Comparison of ENCODE assay signal across 24 cellular contexts in genomic region chr17:17804007-17804406, GRCh38.
"Had no signal": no experiment of that assay in that cellular context is flagged by ENCODE, and none has a peak within 500 bp of the region (broad histone marks: within the 10 kb centered on the region; RNA-seq: fewer than 3 reads in every experiment).

No MANE protein-coding gene starts in this region.

- H3K4me1 Mint-ChIP-seq: activated T-helper 17 cell treated with anti-CD3 and anti-CD28 coated beads, Interleukin-2, amount 50 U/mL, for 72 hours had no signal

- H3K4me3 ChIP-seq: lower lobe of right lung, sigmoid colon, smooth muscle cell, testis, vagina had no signal

- H3K4me3 Mint-ChIP-seq: activated CD4-positive, alpha-beta T cell treated with anti-CD3 and anti-CD28 coated beads, Interleukin-2, amount 10 ng/mL, durations not matched to agents 7 days and 5 days; activated CD8-positive, alpha-beta memory T cell treated with anti-CD3 and anti-CD28 coated beads, Interleukin-2, amount 10 ng/mL, durations not matched to agents 7 days and 5 days; activated CD8-positive, alpha-beta T cell treated with anti-CD3 and anti-CD28 coated beads for 36 hours; activated T-helper 17 cell treated with anti-CD3 and anti-CD28 coated beads, Interleukin-2, amount 50 U/mL, for 72 hours; immature natural killer cell; nephron progenitor cell; stimulated activated naive B cell treated with anti-CD40 and anti-IgM and Interleukin-4, amounts not matched to agents 10 μg/mL and 1 μg/mL and 100 μg/mL, for 72 hours; T-helper 2 cell treated with Interferon-gamma antibody and Interleukin-4, amounts not matched to agents 5 μg/mL and 100 μg/mL, for 36 hours had no signal

- H3K27me3 Mint-ChIP-seq: activated CD4-positive, alpha-beta T cell treated with anti-CD3 and anti-CD28 coated beads, Interleukin-2, amount 10 ng/mL, durations not matched to agents 7 days and 5 days; activated CD8-positive, alpha-beta memory T cell treated with anti-CD3 and anti-CD28 coated beads, Interleukin-2, amount 10 ng/mL, durations not matched to agents 7 days and 5 days; activated CD8-positive, alpha-beta T cell treated with anti-CD3 and anti-CD28 coated beads for 36 hours; activated T-helper 17 cell treated with anti-CD3 and anti-CD28 coated beads, Interleukin-2, amount 50 U/mL, for 72 hours; stimulated activated naive B cell treated with anti-CD40 and anti-IgM and Interleukin-4, amounts not matched to agents 10 μg/mL and 1 μg/mL and 100 μg/mL, for 72 hours had no signal

- H3K4me1 ChIP-seq: lower lobe of right lung, testis had no signal

- DNase-seq: activated CD4-positive, alpha-beta T cell treated with anti-CD3 and anti-CD28 coated beads, Interleukin-2, amount 10 ng/mL, durations not matched to agents 7 days and 5 days; activated CD4-positive, CD25-positive, alpha-beta regulatory T cell treated with anti-CD3 and anti-CD28 coated beads, Interleukin-2, amount 50 U/mL, for 72 hours; activated CD8-positive, alpha-beta memory T cell treated with anti-CD3 and anti-CD28 coated beads, Interleukin-2, amount 10 ng/mL, durations not matched to agents 7 days and 5 days; activated CD8-positive, alpha-beta T cell treated with anti-CD3 and anti-CD28 coated beads for 36 hours; activated T-cell treated with anti-CD3 and anti-CD28 coated beads for 4 hours; erythroblast; foreskin fibroblast; immature natural killer cell; lower lobe of right lung; midbrain; nephron progenitor cell; posterior cingulate gyrus; sigmoid colon; stimulated activated CD4-positive, alpha-beta T cell treated with anti-CD3 and anti-CD28 coated beads, Interleukin-15, amount 100 ng/mL, for 24 hours; stimulated activated naive B cell treated with anti-CD40 and anti-IgM and Interleukin-4, amounts not matched to agents 10 μg/mL and 1 μg/mL and 100 μg/mL, for 72 hours; testis; trophoblast cell; WERI-Rb-1 had no signal

- ATAC-seq: activated CD8-positive, alpha-beta memory T cell treated with anti-CD3 and anti-CD28 coated beads, Interleukin-2, amount 10 ng/mL, durations not matched to agents 7 days and 5 days; activated CD8-positive, alpha-beta T cell treated with anti-CD3 and anti-CD28 coated beads for 36 hours; activated naive CD4-positive, alpha-beta T cell treated with anti-CD3 and anti-CD28 coated beads, Interleukin-2, amount 50 U/mL, for 72 hours; activated T-helper 17 cell treated with anti-CD3 and anti-CD28 coated beads, Interleukin-2, amount 50 U/mL, for 72 hours; left lobe of liver; lower lobe of right lung; stimulated activated naive B cell treated with anti-CD40 and anti-IgM and Interleukin-4, amounts not matched to agents 10 μg/mL and 1 μg/mL and 100 μg/mL, for 72 hours had no signal

- H3K27ac ChIP-seq: lower lobe of right lung, sigmoid colon, testis, vagina, WERI-Rb-1 had no signal

- H3K36me3 Mint-ChIP-seq: activated CD8-positive, alpha-beta memory T cell treated with anti-CD3 and anti-CD28 coated beads, Interleukin-2, amount 10 ng/mL, durations not matched to agents 7 days and 5 days; activated naive CD4-positive, alpha-beta T cell treated with anti-CD3 and anti-CD28 coated beads, Interleukin-2, amount 50 U/mL, for 72 hours had no signal

- H3K27me3 ChIP-seq: sigmoid colon, testis, vagina had no signal

- H3K9me3 ChIP-seq: lower lobe of right lung, sigmoid colon, testis, vagina had no signal

- H3K4me2 ChIP-seq: smooth muscle cell had no signal

- H3K27ac Mint-ChIP-seq: activated CD8-positive, alpha-beta memory T cell treated with anti-CD3 and anti-CD28 coated beads, Interleukin-2, amount 10 ng/mL, durations not matched to agents 7 days and 5 days; activated CD8-positive, alpha-beta T cell treated with anti-CD3 and anti-CD28 coated beads for 36 hours; activated T-helper 17 cell treated with anti-CD3 and anti-CD28 coated beads, Interleukin-2, amount 50 U/mL, for 72 hours; T-helper 2 cell treated with Interferon-gamma antibody and Interleukin-4, amounts not matched to agents 5 μg/mL and 100 μg/mL, for 36 hours had no signal

- H3K9me3 Mint-ChIP-seq: activated CD4-positive, alpha-beta T cell treated with anti-CD3 and anti-CD28 coated beads, Interleukin-2, amount 10 ng/mL, durations not matched to agents 7 days and 5 days; activated CD8-positive, alpha-beta T cell treated with anti-CD3 and anti-CD28 coated beads for 36 hours; activated naive CD4-positive, alpha-beta T cell treated with anti-CD3 and anti-CD28 coated beads, Interleukin-2, amount 50 U/mL, for 72 hours; activated T-helper 17 cell treated with anti-CD3 and anti-CD28 coated beads, Interleukin-2, amount 50 U/mL, for 72 hours; immature natural killer cell; nephron progenitor cell; stimulated activated naive B cell treated with anti-CD40 and anti-IgM and Interleukin-4, amounts not matched to agents 10 μg/mL and 1 μg/mL and 100 μg/mL, for 72 hours; T-helper 2 cell treated with Interferon-gamma antibody and Interleukin-4, amounts not matched to agents 5 μg/mL and 100 μg/mL, for 36 hours had no signal
